Comparison of ENCODE assay signal across 10 cellular contexts in genomic region chr1:167059729-167060107, GRCh38. TPM values are rescaled to one million over a fixed set of nuclear protein-coding genes. Genes with fewer than 3 reads are reported as not detected.
"Had no signal": no experiment of that assay in that cellular context is flagged by ENCODE, and none has a peak within 500 bp of the region (broad histone marks: within the 10 kb centered on the region; RNA-seq: fewer than 3 reads in every experiment).

No MANE protein-coding gene starts in this region.

- DNase-seq: esophagus squamous epithelium, kidney had no signal

- H3K4me1 ChIP-seq: ascending aorta, pancreas had no signal

- H3K27ac ChIP-seq: ascending aorta, esophagus squamous epithelium, heart right ventricle, pancreas, tibial artery, vagina had no signal

- H3K36me3 ChIP-seq: ascending aorta, esophagus squamous epithelium, heart right ventricle, pancreas, tibial artery, vagina had no signal

- H3K9me3 ChIP-seq: ascending aorta, esophagus squamous epithelium, heart right ventricle, pancreas, tibial artery, vagina had no signal

- H3K27me3 ChIP-seq: ascending aorta, pancreas, vagina had no signal

- H3K4me3 ChIP-seq: pancreas, tibial artery, vagina had no signal

RNA-seq across cellular contexts. Expression of gene GPA33, which starts 30.5 kb away (rescaled TPM):
- total RNA-seq: ascending aorta, esophagus squamous epithelium, frontal cortex, neural crest cell had no signal

RNA-seq across cellular contexts. Expression of gene STYXL2, which starts 34.2 kb away (rescaled TPM):
- total RNA-seq: activated CD4-positive, alpha-beta memory T cell treated with anti-CD3 and anti-CD28 coated beads, Interleukin-2, amount 10 ng/mL, durations not matched to agents 7 days and 5 days; vagina had no signal
